ENCODE assay signal across 24 cellular contexts in genomic region chr14:94572637-94573303, GRCh38. TPM values are rescaled to one million over a fixed set of nuclear protein-coding genes. Genes with fewer than 3 reads are reported as not detected.
A peak's percentile ranks its signal among the peaks of the same experiment; 100 is the strongest.
DNase-seq lines count a peak whose midpoint lies in the region; ATAC-seq and TF ChIP-seq lines count a peak whose summit lies in the region.
"Had no signal": no experiment of that assay in that cellular context is flagged by ENCODE, and none has a peak within 500 bp of the region (broad histone marks: within the 10 kb centered on the region; RNA-seq: fewer than 3 reads in every experiment).

No MANE protein-coding gene starts in this region.

- no peak for TF ChIP-seq POLR2A in body of pancreas (IDR thresholded peaks at IDR 0.05)

- H3K4me1 Mint-ChIP-seq in Caco-2 (ENCODE audit: low read depth, unreplicated experiment): peaks cover 7% of the 10 kb centered on the region
- H3K4me1 Mint-ChIP-seq in WTC11: no peaks in the 10 kb centered on the region
- H3K4me1 Mint-ChIP-seq: CD4-positive, CD25-positive, alpha-beta regulatory T cell had no signal

- no peaks in the 10 kb centered on the region for H3F3A ChIP-seq in PC-9 (ENCODE audit: insufficient read depth, low read depth)

- H3K27ac Mint-ChIP-seq in Caco-2 (ENCODE audit: unreplicated experiment) (peak overlapping the region; percentile 77), WTC11 (no peak overlapping the region)
- H3K27ac Mint-ChIP-seq: CD4-positive, CD25-positive, alpha-beta regulatory T cell had no signal

- H3K27ac ChIP-seq in body of pancreas: peak overlapping the region; percentile 57 to 75 (median 66)
- H3K27ac ChIP-seq in skeletal muscle tissue (ENCODE audit: low read depth, low read length): peak overlapping the region; percentile 18
- H3K27ac ChIP-seq in PC-9: no peak overlapping the region
- H3K27ac ChIP-seq: A549, SJSA1 had no signal

- H3K9me3 ChIP-seq in Caco-2 (no peaks in the 10 kb centered on the region), body of pancreas (no peaks in the 10 kb centered on the region), skeletal muscle tissue (ENCODE audit: control insufficient read depth in 3 of 3, low read length in 3 of 3) (no peaks in the 10 kb centered on the region), PC-9 (ENCODE audit: insufficient read depth, low read depth) (no peaks in the 10 kb centered on the region)
- H3K9me3 ChIP-seq: A549, BE2C, SJSA1 had no signal

- TF ChIP-seq CTCF in Caco-2 (IDR thresholded peaks at IDR 0.05; ENCODE audit: insufficient read depth in 1 of 2, low read depth in 1 of 2, low read length in 1 of 2, severe bottlenecking in 1 of 2, unreplicated experiment in 1 of 2): no peak
- TF ChIP-seq CTCF in body of pancreas (IDR thresholded peaks at IDR 0.05): no peak
- TF ChIP-seq CTCF in PC-9 (conservative IDR thresholded peaks at IDR 0.05): no peak
- TF ChIP-seq CTCF in WTC11 (IDR thresholded peaks at IDR 0.05): no peak

- POLR2A ChIA-PET in Caco-2 (lab: Charles Lee): no interaction called here
- POLR2A ChIA-PET in PC-9 (lab: Charles Lee; ENCODE audit: unreplicated experiment): no interaction called here
- POLR2A ChIA-PET in WTC11 (lab: Charles Lee): no interaction called here

- H3K27me3 Mint-ChIP-seq in Caco-2 (ENCODE audit: insufficient read depth, unreplicated experiment) (no peaks in the 10 kb centered on the region), WTC11 (ENCODE audit: low read depth) (no peaks in the 10 kb centered on the region; the same call in 1 of the 2 replicates)
- H3K27me3 Mint-ChIP-seq: CD4-positive, CD25-positive, alpha-beta regulatory T cell had no signal

- H3K27me3 ChIP-seq in Caco-2 (replicated peaks; ENCODE audit: control insufficient read depth, insufficient read depth, low read length): no peaks in the 10 kb centered on the region
- no peaks in the 10 kb centered on the region for H3K27me3 ChIP-seq in body of pancreas
- no peaks in the 10 kb centered on the region for H3K27me3 ChIP-seq in skeletal muscle tissue (ENCODE audit: control insufficient read depth in 3 of 3, insufficient read depth in 3 of 3, low read length in 3 of 3)
- no peaks in the 10 kb centered on the region for H3K27me3 ChIP-seq in PC-9 (ENCODE audit: insufficient read depth, low read depth)
- H3K27me3 ChIP-seq: BE2C, SJSA1 had no signal

- no peak overlapping the region for H3K9ac ChIP-seq in skeletal muscle tissue (ENCODE audit: low read depth in 1 of 3, low read length in 3 of 3)

- H3K36me3 ChIP-seq in Caco-2 (ENCODE audit: control insufficient read depth, insufficient read depth, low read length) (no peaks in the 10 kb centered on the region), body of pancreas (replicated peaks in 1 of 2; ENCODE audit: insufficient read depth in 1 of 2, low read depth in 2 of 2) (peaks cover 4 to 5% of the 10 kb centered on the region in 2 donors), skeletal muscle tissue (ENCODE audit: control insufficient read depth in 3 of 3, insufficient read depth in 3 of 3, low read length in 3 of 3) (no peaks in the 10 kb centered on the region), PC-9 (ENCODE audit: low read depth) (no peaks in the 10 kb centered on the region)
- H3K36me3 ChIP-seq: BE2C, SJSA1 had no signal

- peak; percentile 66 for ATAC-seq in body of pancreas
- ATAC-seq in GM21447 (IDR thresholded peaks at IDR 0.05; ENCODE audit: unreplicated experiment): no peak
- ATAC-seq in WTC11: no peak
- ATAC-seq: A549 had no signal

- H3K4me3 Mint-ChIP-seq in Caco-2 (ENCODE audit: unreplicated experiment) (peak overlapping the region; percentile 9), WTC11 (no peak overlapping the region)
- H3K4me3 Mint-ChIP-seq: CD4-positive, CD25-positive, alpha-beta regulatory T cell had no signal

- no peak overlapping the region for H3K4me2 ChIP-seq in PC-9
- H3K4me2 ChIP-seq: A549 had no signal

- intact Hi-C loops in Caco-2 (cut with micrococcal nuclease; ENCODE audit: unreplicated experiment) (loop anchor here (2.0 kb wide), 1 partner anchor 22 kb away; no protein-coding TSS in a partner anchor), body of pancreas (cut with DNase I) (no loop called here), PC-9 (cut with micrococcal nuclease; ENCODE audit: unreplicated experiment) (no loop called here)

- H3K36me3 Mint-ChIP-seq in Caco-2 (ENCODE audit: insufficient read depth, unreplicated experiment) (no peaks in the 10 kb centered on the region), WTC11 (no peaks in the 10 kb centered on the region)
- H3K36me3 Mint-ChIP-seq: CD4-positive, CD25-positive, alpha-beta regulatory T cell had no signal

- H3K9me3 Mint-ChIP-seq in Caco-2 (ENCODE audit: unreplicated experiment) (no peaks in the 10 kb centered on the region), WTC11 (no peaks in the 10 kb centered on the region)

- 13 to 18% methylated on average over 7 of the region's 7 CpGs for WGBS in body of pancreas, 2 donors

- BruUV-seq in Caco-2 (replicated peaks; lab: Mats Ljungman, UMichigan) (no TSS peak), PC-9 (replicated peaks; lab: Mats Ljungman, UMichigan) (no TSS peak)

- DNase-seq in Caco-2 (peak; percentile 57 to 75), body of pancreas (peak in 2 of 4 donors; percentile 25 to 61), mesenteric fat pad (ENCODE audit: low spot score) (peak; percentile 35), PC-9 (no peak), NCI-H187 (lab: John Stamatoyannopoulos, UW) (no peak), WTC11 (ENCODE audit: low spot score) (no peak)
- DNase-seq: BE2C; CD4-positive, CD25-positive, alpha-beta regulatory T cell; COR-L47; DMS 273 treated with DMSO at 0.1 percent for 48 hours; DMS79 treated with DMSO at 0.1 percent for 48 hours; KBM-7; NCI-H1105; NCI-H146; NCI-H2029 treated with DMSO at 0.1 percent for 48 hours; NCI-H2171; NCI-H345; NCI-H524 treated with DMSO at 0.1 percent for 48 hours had no signal

- no peaks in the 10 kb centered on the region for H3K79me2 ChIP-seq in PC-9 (ENCODE audit: low read depth)

- H3K4me1 ChIP-seq in Caco-2 (peaks cover 26% of the 10 kb centered on the region), body of pancreas (peaks cover 69% of the 10 kb centered on the region), skeletal muscle tissue (ENCODE audit: control insufficient read depth in 3 of 3, insufficient read depth in 3 of 3, low read length in 3 of 3) (peaks cover 5 to 8% (median 6%) of the 10 kb centered on the region in 3 donors), PC-9 (replicated peaks; ENCODE audit: insufficient read depth) (no peaks in the 10 kb centered on the region)
- H3K4me1 ChIP-seq: A549, BE2C had no signal

- no peaks in the 10 kb centered on the region for H4K20me1 ChIP-seq in PC-9 (ENCODE audit: insufficient read depth)

- no peak overlapping the region for H2AFZ ChIP-seq in PC-9

- H3K4me3 ChIP-seq in Caco-2 (ENCODE audit: low read depth, low read length) (no peak overlapping the region), body of pancreas (no peak overlapping the region), skeletal muscle tissue (ENCODE audit: low read length in 3 of 3) (no peak overlapping the region), PC-9 (no peak overlapping the region)
- H3K4me3 ChIP-seq: A549, SJSA1 had no signal

- CTCF ChIA-PET in Caco-2 (lab: Charles Lee): no interaction called here
- CTCF ChIA-PET in PC-9 (lab: Charles Lee): no interaction called here
- CTCF ChIA-PET in WTC11 (lab: Charles Lee): no interaction called here

- no peaks in the 10 kb centered on the region for H3K9me2 ChIP-seq in PC-9 (ENCODE audit: insufficient read depth)

TF ChIP-seq in WTC11, 78 proteins besides CTCF, POLR2A, EP300 and RAD21 (continues in another document):
- no peak for TF ChIP-seq ZNF281 (CRISPR knock-in tag; IDR thresholded peaks at IDR 0.05)

RNA-seq across cellular contexts. Expression of gene SERPINA5, which starts 8.5 kb away (rescaled TPM):
- total RNA-seq in Caco-2 (2022): 2.2 and 2.6 TPM in 2 replicates
- total RNA-seq in body of pancreas: 100 to 1,000 TPM in 1 of 2 donors, 10 to 100 TPM in 1; 76.0 to 101 TPM
- 0.48 TPM for total RNA-seq in mesenteric fat pad
- total RNA-seq in skeletal muscle tissue: 0.52 TPM
- total RNA-seq in PC-9 (2021): not detected in 2 replicates
- total RNA-seq in WTC11 (2021): 1.5 to 3.2 TPM (median 2.2 TPM) in 3 replicates
- total RNA-seq: CD4-positive, CD25-positive, alpha-beta regulatory T cell; OCI-LY7 had no signal

RNA-seq across cellular contexts. Expression of gene SERPINA4, which starts 11.5 kb away (rescaled TPM):
- total RNA-seq in Caco-2 (2022): 5.5 and 6.3 TPM in 2 replicates
- 10 to 100 TPM; 42.8 to 57.6 TPM for total RNA-seq in body of pancreas
- not detected for total RNA-seq in mesenteric fat pad
- total RNA-seq in skeletal muscle tissue: not detected
- not detected in 2 replicates for total RNA-seq in PC-9 (2021)
- total RNA-seq in WTC11 (2021): 0.14 to 0.25 TPM in 2 of 3 replicates, not detected in the other
- total RNA-seq: CD4-positive, CD25-positive, alpha-beta regulatory T cell; H4; OCI-LY7; SJSA1 had no signal

RNA-seq across cellular contexts. Expression of gene SERPINA3, which starts 39.4 kb away (rescaled TPM):
- 1.3 and 2.3 TPM in 2 replicates for total RNA-seq in Caco-2 (2022)
- 1,000 to 10,000 TPM in 1 of 2 donors, 100 to 1,000 TPM in 1; 396 to 1,783 TPM for total RNA-seq in body of pancreas
- total RNA-seq in mesenteric fat pad: 139 TPM
- total RNA-seq in skeletal muscle tissue: not detected
- not detected in 2 replicates for total RNA-seq in PC-9 (2021)
- 2.7 to 3.5 TPM (median 3.0 TPM) in 3 replicates for total RNA-seq in WTC11 (2021)
- total RNA-seq: CD4-positive, CD25-positive, alpha-beta regulatory T cell; OCI-LY7 had no signal

Comparison
In these comparisons a context has a peak if more than half of its experiments do, and no peak if none do; other contexts are left out.
1. DNase-seq: peak in Caco-2 (2 of 2) and mesenteric fat pad (single experiment); none in PC-9 (0 of 2), NCI-H187 (0 of 2) and WTC11 (single experiment).
2. RNA of gene SERPINA5, which starts 8.5 kb away (total RNA-seq): 76.0 to 101 TPM in body of pancreas; 2.2 to 2.6 TPM in Caco-2, 1.5 to 3.2 TPM in WTC11, 0.52 TPM in skeletal muscle tissue (single experiment), 0.48 TPM in mesenteric fat pad (single experiment) and not detected in PC-9; every median in the first group is over 10 times any median in the second.
3. RNA of gene SERPINA3, which starts 39.4 kb away (total RNA-seq): 396 to 1,783 TPM in body of pancreas and 139 TPM in mesenteric fat pad (single experiment); 2.7 to 3.5 TPM in WTC11, 1.3 to 2.3 TPM in Caco-2, not detected in skeletal muscle tissue (single experiment) and not detected in PC-9; every median in the first group is over 10 times any median in the second.